Comparison of ENCODE assay signal across 20 cellular contexts in the genomic region with DNA sequence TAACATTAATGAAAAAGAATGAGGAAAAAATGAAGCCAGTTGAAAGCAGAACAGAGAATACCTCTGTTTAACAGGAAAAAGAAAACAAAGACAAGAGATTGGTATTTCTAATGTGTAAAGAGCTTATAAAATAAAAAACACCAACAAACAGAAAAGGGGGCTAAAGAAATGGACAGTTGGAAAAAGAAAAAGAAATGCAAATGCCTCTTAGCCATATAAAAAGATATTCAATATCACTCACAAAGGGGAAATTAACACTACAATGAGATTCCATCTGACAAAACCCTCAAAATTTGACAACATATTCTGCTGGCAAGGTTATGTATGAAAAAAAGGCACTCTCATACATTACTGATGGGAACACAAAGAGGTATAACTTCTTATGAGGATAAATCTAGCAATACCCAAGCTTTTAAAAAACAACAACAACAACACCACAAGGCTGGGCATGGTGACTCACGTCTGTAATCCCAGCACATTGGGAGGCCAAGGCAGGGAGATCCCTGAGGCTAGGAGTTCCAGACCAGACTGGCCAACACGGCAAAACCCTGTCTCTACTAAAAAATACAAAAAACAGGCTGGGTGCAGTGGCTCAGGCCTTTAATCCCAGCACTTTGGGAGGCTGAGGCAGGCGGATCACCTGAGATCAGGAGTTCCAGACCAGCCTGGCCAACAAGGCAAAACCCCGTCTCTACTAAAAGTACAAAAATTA.
DNase-seq lines count a peak whose midpoint lies in the region; ATAC-seq and TF ChIP-seq lines count a peak whose summit lies in the region.
"Had no signal": no experiment of that assay in that cellular context is flagged by ENCODE, and none has a peak within 500 bp of the region (broad histone marks: within the 10 kb centered on the region; RNA-seq: fewer than 3 reads in every experiment).

No MANE protein-coding gene starts in this region.

- H3K9me3 ChIP-seq in cardiac muscle cell (ENCODE audit: low read depth) (no peaks in the 10 kb centered on the region), heart left ventricle (no peaks in the 10 kb centered on the region), iPS-20b (ENCODE audit: insufficient read depth, low read depth, low read length) (no peaks in the 10 kb centered on the region), esophagus muscularis mucosa (no peaks in the 10 kb centered on the region)
- H3K9me3 ChIP-seq: BE2C, SK-N-SH had no signal

- CTCF ChIA-PET in RWPE1 (lab: Yijun Ruan, JAX): interaction anchor here (0.6 kb wide), 1 partner anchor 20 kb away, joined by 3 read pairs; no protein-coding TSS in a partner anchor

- peaks cover 19% of the 10 kb centered on the region for H3K4me1 Mint-ChIP-seq in osteocyte (ENCODE audit: unreplicated experiment)

- POLR2A ChIA-PET in RWPE1 (lab: Yijun Ruan, JAX; ENCODE audit: low non-redundant PET): no interaction called here

- no peaks in the 10 kb centered on the region for H3K27me3 Mint-ChIP-seq in osteocyte (ENCODE audit: unreplicated experiment)
- H3K27me3 Mint-ChIP-seq: CD4-positive, alpha-beta memory T cell had no signal

- H3K4me3 Mint-ChIP-seq in osteocyte (ENCODE audit: unreplicated experiment): no peak overlapping the region
- H3K4me3 Mint-ChIP-seq: CD4-positive, alpha-beta memory T cell had no signal

- no peaks in the 10 kb centered on the region for H3K9me3 Mint-ChIP-seq in osteocyte (ENCODE audit: unreplicated experiment)
- H3K9me3 Mint-ChIP-seq: CD4-positive, alpha-beta memory T cell had no signal

- no peak for TF ChIP-seq EP300 in esophagus muscularis mucosa (IDR thresholded peaks at IDR 0.05)

- H3K9ac ChIP-seq in iPS-20b (ENCODE audit: low read depth, low read length): no peak overlapping the region; the same call in 1 of the 2 replicates
- H3K9ac ChIP-seq: SK-N-SH had no signal

- H3K27ac Mint-ChIP-seq in osteocyte (ENCODE audit: unreplicated experiment): no peak overlapping the region

- WGBS in heart left ventricle, 4 donors: 84 to 91% (median 87%) methylated on average over 4 of the region's 4 CpGs
- 86% methylated on average over 4 of the region's 4 CpGs for WGBS in esophagus muscularis mucosa

- TF ChIP-seq CTCF in cardiac muscle cell (IDR thresholded peaks at IDR 0.05; ENCODE audit: low read depth, low read length) (no peak), heart left ventricle (IDR thresholded peaks at IDR 0.05) (no peak), RWPE1 (conservative IDR thresholded peaks at IDR 0.05; ENCODE audit: low read depth) (no peak), esophagus muscularis mucosa (IDR thresholded peaks at IDR 0.05) (no peak), osteocyte (IDR thresholded peaks at IDR 0.05) (no peak)

- TF ChIP-seq POLR2A in heart left ventricle (IDR thresholded peaks at IDR 0.05): no peak
- no peak for TF ChIP-seq POLR2A in esophagus muscularis mucosa (IDR thresholded peaks at IDR 0.05; ENCODE audit: low read depth)

- peaks cover 10% of the 10 kb centered on the region for H3K36me3 Mint-ChIP-seq in osteocyte (ENCODE audit: unreplicated experiment)

- H3K36me3 ChIP-seq in cardiac muscle cell (no peaks in the 10 kb centered on the region), heart left ventricle (peaks cover 0 to 17% (median 10%) of the 10 kb centered on the region in 9 donors), iPS-20b (ENCODE audit: insufficient read depth, low read depth, low read length) (peaks cover 6% of the 10 kb centered on the region; the same call in 1 of the 2 replicates), esophagus muscularis mucosa (peaks cover 0 to 12% (median 5%) of the 10 kb centered on the region in 4 donors)
- H3K36me3 ChIP-seq: BE2C had no signal

- no peak overlapping the region for H3K4me3 ChIP-seq in cardiac muscle cell
- no peak overlapping the region for H3K4me3 ChIP-seq in heart left ventricle
- H3K4me3 ChIP-seq in iPS-20b (ENCODE audit: low read length): peak overlapping the region; percentile 10; the same call in 1 of the 2 replicates
- H3K4me3 ChIP-seq in esophagus muscularis mucosa: no peak overlapping the region
- H3K4me3 ChIP-seq: K562 had no signal

- peaks cover 11% of the 10 kb centered on the region for H3K4me1 ChIP-seq in cardiac muscle cell (ENCODE audit: low read depth)
- peaks cover 0 to 14% (median under 1%) of the 10 kb centered on the region in 12 donors for H3K4me1 ChIP-seq in heart left ventricle
- peaks cover 21% of the 10 kb centered on the region for H3K4me1 ChIP-seq in iPS-20b (ENCODE audit: insufficient read depth, low read length)
- peaks cover 5 to 13% (median 13%) of the 10 kb centered on the region in 4 donors for H3K4me1 ChIP-seq in esophagus muscularis mucosa
- H3K4me1 ChIP-seq: BE2C had no signal

- DNase-seq in cardiac muscle cell (ENCODE audit: low read depth in 1 of 2, low spot score in 1 of 2) (no peak), heart left ventricle (no peak), RWPE1 (ENCODE audit: low spot score) (no peak), NCI-H128 (lab: John Stamatoyannopoulos, UW; ENCODE audit: unreplicated experiment) (no peak), esophagus muscularis mucosa (ENCODE audit: extremely low spot score) (no peak), osteocyte (ENCODE audit: extremely low spot score, unreplicated experiment) (no peak), DMS114 treated with DMSO at 0.1 percent for 48 hours (lab: John Stamatoyannopoulos, UW; ENCODE audit: unreplicated experiment) (no peak)
- DNase-seq: BE2C; CD4-positive, alpha-beta memory T cell; HCEC 1CT; NCI-H1105; NCI-H1694; NCI-H2107; NCI-H510A; NCI-H82; OCI-M1; SHP77 treated with DMSO at 0.1 percent for 48 hours; SK-N-SH had no signal

- H3K27ac ChIP-seq in cardiac muscle cell (peak overlapping the region; percentile 50), heart left ventricle (no peak overlapping the region), RWPE1 (peak overlapping the region; percentile 30), iPS-20b (ENCODE audit: low read length) (no peak overlapping the region), esophagus muscularis mucosa (replicated peaks in 1 of 4) (no peak overlapping the region)

- no peak for ATAC-seq in heart left ventricle
- ATAC-seq: K562 had no signal

- no peaks in the 10 kb centered on the region for H3K27me3 ChIP-seq in cardiac muscle cell
- H3K27me3 ChIP-seq in heart left ventricle: no peaks in the 10 kb centered on the region
- no peaks in the 10 kb centered on the region for H3K27me3 ChIP-seq in iPS-20b (ENCODE audit: insufficient read depth, low read length)
- H3K27me3 ChIP-seq in esophagus muscularis mucosa: no peaks in the 10 kb centered on the region
- H3K27me3 ChIP-seq: BE2C had no signal

- intact Hi-C loops in heart left ventricle (cut with DNase I) (no loop called here), esophagus muscularis mucosa (cut with DNase I) (no loop called here)

Comparison
In these comparisons a context has a peak if more than half of its experiments do, and no peak if none do; other contexts are left out.
1. H3K27ac ChIP-seq: peak in cardiac muscle cell (single experiment) and RWPE1 (single experiment); none in heart left ventricle (0 of 12), iPS-20b (single experiment) and esophagus muscularis mucosa (0 of 4).